Comparison of ENCODE assay signal across 8 cellular contexts in genomic region chr18:44733069-44733753, GRCh38. TPM values are rescaled to one million over a fixed set of nuclear protein-coding genes. Genes with fewer than 3 reads are reported as not detected.
A peak's percentile ranks its signal among the peaks of the same experiment; 100 is the strongest.
DNase-seq lines count a peak whose midpoint lies in the region; ATAC-seq and TF ChIP-seq lines count a peak whose summit lies in the region.

No MANE protein-coding gene starts in this region.

- peak; percentile 59 for DNase-seq in NK-92 treated with Interleukin-12 subunit alpha and Interleukin-12 subunit beta, amount 100 ng/mL, for 24 hours (lab: John Stamatoyannopoulos, UW)
- DNase-seq in NK-92 (lab: John Stamatoyannopoulos, UW; ENCODE audit: unreplicated experiment) (no peak), foreskin keratinocyte (peak; percentile 92 to 96), NCI-H748 (lab: John Stamatoyannopoulos, UW; ENCODE audit: unreplicated experiment) (no peak), colonic mucosa (no peak)
- peak; percentile 38 for DNase-seq in stimulated activated CD4-positive, alpha-beta T cell treated with anti-CD3 and anti-CD28 coated beads, Interleukin-4, amount 100 ng/mL, for 24 hours

- H3K36me3 ChIP-seq in colonic mucosa = no peaks in the 10 kb centered on the region

- no peaks in the 10 kb centered on the region for H3K9me3 Mint-ChIP-seq in T-helper 1 cell treated with Interleukin-12 subunit alpha and Interleukin-12 subunit beta and Interleukin-4 antibody, amounts not matched to agents 30 μg/mL and 1 μg/mL, for 36 hours

- no peak for TF ChIP-seq CTCF in foreskin keratinocyte (conservative IDR thresholded peaks at IDR 0.05)
- TF ChIP-seq CTCF in colonic mucosa (IDR thresholded peaks at IDR 0.05) = no peak

- H3K4me1 ChIP-seq in foreskin keratinocyte (peaks cover 51% of the 10 kb centered on the region), colonic mucosa (peaks cover 9% of the 10 kb centered on the region)

- peaks cover 35% of the 10 kb centered on the region for H3K36me3 Mint-ChIP-seq in T-helper 1 cell treated with Interleukin-12 subunit alpha and Interleukin-12 subunit beta and Interleukin-4 antibody, amounts not matched to agents 30 μg/mL and 1 μg/mL, for 36 hours (ENCODE audit: low read depth)

- H3K27ac ChIP-seq in foreskin keratinocyte (peak overlapping the region; percentile 27), colonic mucosa (no peak overlapping the region)

- no peaks in the 10 kb centered on the region for H3K9me3 ChIP-seq in colonic mucosa

- intact Hi-C loops in colonic mucosa (cut with DNase I) = no loop called here

- peak; percentile 77 for ATAC-seq in foreskin keratinocyte
- ATAC-seq in HG03196 (IDR thresholded peaks at IDR 0.05; ENCODE audit: unreplicated experiment) = no peak

- H3K9ac ChIP-seq in colonic mucosa (ENCODE audit: low read depth in 2 of 2, low read length in 2 of 2) = no peak overlapping the region

- H3K4me3 ChIP-seq in colonic mucosa = no peak overlapping the region

- peaks cover 72% of the 10 kb centered on the region for H3K4me1 Mint-ChIP-seq in T-helper 1 cell treated with Interleukin-12 subunit alpha and Interleukin-12 subunit beta and Interleukin-4 antibody, amounts not matched to agents 30 μg/mL and 1 μg/mL, for 36 hours (ENCODE audit: low read depth)

- H3K27me3 ChIP-seq in foreskin keratinocyte = no peaks in the 10 kb centered on the region
- no peaks in the 10 kb centered on the region for H3K27me3 ChIP-seq in colonic mucosa

- peak overlapping the region; percentile 42 for H3K4me3 Mint-ChIP-seq in T-helper 1 cell treated with Interleukin-12 subunit alpha and Interleukin-12 subunit beta and Interleukin-4 antibody, amounts not matched to agents 30 μg/mL and 1 μg/mL, for 36 hours

- peaks cover 12% of the 10 kb centered on the region for H3K27me3 Mint-ChIP-seq in T-helper 1 cell treated with Interleukin-12 subunit alpha and Interleukin-12 subunit beta and Interleukin-4 antibody, amounts not matched to agents 30 μg/mL and 1 μg/mL, for 36 hours (ENCODE audit: low read depth)

- peak overlapping the region; percentile 56 for H3K27ac Mint-ChIP-seq in T-helper 1 cell treated with Interleukin-12 subunit alpha and Interleukin-12 subunit beta and Interleukin-4 antibody, amounts not matched to agents 30 μg/mL and 1 μg/mL, for 36 hours

RNA-seq across cellular contexts. Expression of gene SETBP1, which starts 52.5 kb away (rescaled TPM):
- total RNA-seq in foreskin keratinocyte (5.8 and 9.8 TPM in 2 replicates), colonic mucosa (10 to 100 TPM in 1 of 2 donors, 1 to 10 TPM in 1; 9.6 to 11.8 TPM)
- 0.94 and 1.1 TPM in 2 replicates for polyA plus RNA-seq in foreskin keratinocyte

Comparison
In these comparisons a context has a peak if more than half of its experiments do, and no peak if none do; other contexts are left out.
1. DNase-seq: peak in NK-92 treated with Interleukin-12 subunit alpha and Interleukin-12 subunit beta, amount 100 ng/mL, for 24 hours (single experiment), foreskin keratinocyte (2 of 2) and stimulated activated CD4-positive, alpha-beta T cell treated with anti-CD3 and anti-CD28 coated beads, Interleukin-4, amount 100 ng/mL, for 24 hours (single experiment); none in NK-92 (single experiment), NCI-H748 (single experiment) and colonic mucosa (single experiment).